In genomic region chr11:32931605-32932004, GRCh38 we compare ENCODE assay signal across 23 cellular contexts. TPM values are rescaled to one million over a fixed set of nuclear protein-coding genes. Genes with fewer than 3 reads are reported as not detected.
DNase-seq lines count a peak whose midpoint lies in the region; ATAC-seq, FAIRE-seq and TF ChIP-seq lines count a peak whose summit lies in the region.
"Had no signal": no experiment of that assay in that cellular context is flagged by ENCODE, and none has a peak within 500 bp of the region (broad histone marks: within the 10 kb centered on the region; RNA-seq: fewer than 3 reads in every experiment).

No MANE protein-coding gene starts in this region.

- no peak overlapping the region for H3K4me3 ChIP-seq in astrocyte (ENCODE audit: insufficient read depth, low read depth, low read length)
- no peak overlapping the region for H3K4me3 ChIP-seq in retinal pigment epithelial cell (ENCODE audit: low read length)
- no peak overlapping the region for H3K4me3 ChIP-seq in small intestine (ENCODE audit: low read depth in 1 of 2, low read length in 2 of 2)

- no peak for TF ChIP-seq POLR2A in erythroblast (IDR thresholded peaks at IDR 0.05; ENCODE audit: low read length)

- peak in 45 of 76 experiments; percentile 1 to 60 (median 19) for DNase-seq in HUDEP-2 (lab: John Stamatoyannopoulos, UW; ENCODE audit: unreplicated experiment in 76 of 76)
- DNase-seq in astrocyte (ENCODE audit: low read depth): peak; percentile 1
- peak; percentile 61 to 64 for DNase-seq in erythroblast (lab: John Stamatoyannopoulos, UW)
- DNase-seq in retinal pigment epithelial cell (ENCODE audit: low read depth): peak; percentile 18
- no peak for DNase-seq in RPMI8226
- no peak for DNase-seq in small intestine
- DNase-seq in activated T-cell treated with anti-CD3 and anti-CD28 coated beads, Interleukin-2, amount 50 U/mL, for 72 hours: no peak
- DNase-seq: C1 segment of cervical spinal cord; CD4-positive, alpha-beta memory T cell; COR-L47; DMS79 treated with DMSO at 0.1 percent for 48 hours; H7; KBM-7; MV-4-11; NCI-H1105; NCI-H1436 treated with DMSO at 0.1 percent for 48 hours; NCI-H1930; NCI-H2107; NCI-H446 treated with DMSO at 0.1 percent for 48 hours; NCI-H526 treated with DMSO at 0.1 percent for 48 hours; SHP77 had no signal

- ATAC-seq in activated T-cell treated with anti-CD3 and anti-CD28 coated beads, Interleukin-2, amount 50 U/mL, for 72 hours (replicated peaks in 1 of 2): no peak
- ATAC-seq: HepG2 had no signal

- no peak overlapping the region for H3K27ac ChIP-seq in astrocyte (ENCODE audit: low read depth, low read length)
- no peak overlapping the region for H3K27ac ChIP-seq in small intestine (ENCODE audit: low read depth in 1 of 2, low read length in 1 of 2)
- H3K27ac ChIP-seq: RWPE1 had no signal

- H2AFZ ChIP-seq in astrocyte (ENCODE audit: low read depth, low read length): no peak overlapping the region

- peaks cover 22% of the 10 kb centered on the region for H3K79me2 ChIP-seq in astrocyte (ENCODE audit: insufficient read depth, low read length)

- no peak overlapping the region for H3K4me2 ChIP-seq in astrocyte (ENCODE audit: low read length)

- no peak overlapping the region for H3K27ac Mint-ChIP-seq in astrocyte (ENCODE audit: unreplicated experiment)
- no peak overlapping the region for H3K27ac Mint-ChIP-seq in activated T-cell treated with anti-CD3 and anti-CD28 coated beads, Interleukin-2, amount 50 U/mL, for 72 hours

- peaks cover 2% of the 10 kb centered on the region for H3K9me3 Mint-ChIP-seq in astrocyte (ENCODE audit: unreplicated experiment)
- H3K9me3 Mint-ChIP-seq in activated T-cell treated with anti-CD3 and anti-CD28 coated beads, Interleukin-2, amount 50 U/mL, for 72 hours: no peaks in the 10 kb centered on the region
- H3K9me3 Mint-ChIP-seq: CD4-positive, alpha-beta memory T cell had no signal

- FAIRE-seq in astrocyte (lab: Jason Lieb, UNC): peak; percentile 9
- no peak for FAIRE-seq in small intestine (lab: Jason Lieb, UNC)
- FAIRE-seq: HepG2 had no signal

- no peaks in the 10 kb centered on the region for H3K27me3 Mint-ChIP-seq in astrocyte (ENCODE audit: low read depth, unreplicated experiment)
- no peaks in the 10 kb centered on the region for H3K27me3 Mint-ChIP-seq in activated T-cell treated with anti-CD3 and anti-CD28 coated beads, Interleukin-2, amount 50 U/mL, for 72 hours (ENCODE audit: low read depth)
- H3K27me3 Mint-ChIP-seq: CD4-positive, alpha-beta memory T cell had no signal

- H3K4me1 Mint-ChIP-seq in astrocyte (ENCODE audit: low read depth, unreplicated experiment): peaks cover 1% of the 10 kb centered on the region
- no peaks in the 10 kb centered on the region for H3K4me1 Mint-ChIP-seq in activated T-cell treated with anti-CD3 and anti-CD28 coated beads, Interleukin-2, amount 50 U/mL, for 72 hours (ENCODE audit: low read depth)

- peaks cover 16% of the 10 kb centered on the region for H3K36me3 Mint-ChIP-seq in astrocyte (ENCODE audit: low read depth, unreplicated experiment)
- H3K36me3 Mint-ChIP-seq in activated T-cell treated with anti-CD3 and anti-CD28 coated beads, Interleukin-2, amount 50 U/mL, for 72 hours (ENCODE audit: insufficient read depth in 2 of 2): peaks cover 15 to 27% of the 10 kb centered on the region in 2 donors

- H3K9me3 ChIP-seq in astrocyte (ENCODE audit: insufficient read depth, low read depth, low read length): no peaks in the 10 kb centered on the region
- no peaks in the 10 kb centered on the region for H3K9me3 ChIP-seq in small intestine (ENCODE audit: control insufficient read depth, low read depth)

- H3K9ac ChIP-seq in astrocyte (ENCODE audit: low read length): no peak overlapping the region

- H3K27me3 ChIP-seq in astrocyte (ENCODE audit: insufficient read depth, low read length) (no peaks in the 10 kb centered on the region), small intestine (ENCODE audit: control insufficient read depth in 2 of 2, insufficient read depth in 2 of 2, low read length in 2 of 2) (no peaks in the 10 kb centered on the region)

- no peak overlapping the region for H3K4me3 Mint-ChIP-seq in astrocyte (ENCODE audit: unreplicated experiment)
- no peak overlapping the region for H3K4me3 Mint-ChIP-seq in activated T-cell treated with anti-CD3 and anti-CD28 coated beads, Interleukin-2, amount 50 U/mL, for 72 hours
- H3K4me3 Mint-ChIP-seq: CD4-positive, alpha-beta memory T cell had no signal

- H3K4me1 ChIP-seq in astrocyte (ENCODE audit: insufficient read depth, low read length) (no peaks in the 10 kb centered on the region), small intestine (ENCODE audit: control insufficient read depth in 2 of 2, insufficient read depth in 1 of 2, low read depth in 1 of 2, low read length in 1 of 2) (no peaks in the 10 kb centered on the region)

- H3K36me3 ChIP-seq in astrocyte (ENCODE audit: insufficient read depth, low read length) (peaks cover 38% of the 10 kb centered on the region), small intestine (ENCODE audit: control insufficient read depth in 2 of 2, insufficient read depth in 2 of 2, low read length in 2 of 2) (peaks cover 9% of the 10 kb centered on the region in 2 donors)

- TF ChIP-seq CTCF in astrocyte (IDR thresholded peaks at IDR 0.05; ENCODE audit: insufficient read depth, low read depth, low read length): no peak
- no peak for TF ChIP-seq CTCF in retinal pigment epithelial cell (conservative IDR thresholded peaks at IDR 0.05; ENCODE audit: low read depth, low read length)

- 99 to 100% (median 100%) methylated on average over 1 of the region's 1 CpG for WGBS in small intestine, 3 donors

- H4K20me1 ChIP-seq in astrocyte (ENCODE audit: insufficient read depth, low read length): peaks cover 2% of the 10 kb centered on the region

RNA-seq across cellular contexts. Expression of gene QSER1, which starts 39.0 kb away (rescaled TPM):
- 29.1 and 35.7 TPM in 2 replicates for total RNA-seq in astrocyte
- 1 to 10 TPM; 1.4 to 4.7 (median 1.8) TPM for polyA plus RNA-seq in small intestine
- total RNA-seq in activated T-cell treated with anti-CD3 and anti-CD28 coated beads, Interleukin-2, amount 50 U/mL, for 72 hours: 10 to 100 TPM in 1 of 2 donors, 1 to 10 TPM in 1; 9.8 to 11.1 TPM

Comparison
In these comparisons a context has a peak if more than half of its experiments do, and no peak if none do; other contexts are left out.
1. DNase-seq: peak in HUDEP-2 (45 of 76), astrocyte (single experiment), erythroblast (2 of 2) and retinal pigment epithelial cell (single experiment); none in RPMI8226 (single experiment), small intestine (single experiment) and activated T-cell treated with anti-CD3 and anti-CD28 coated beads, Interleukin-2, amount 50 U/mL, for 72 hours (0 of 2).